In genomic region chr3:196739671-196740475, GRCh38 we compare ENCODE assay signal across 1 cellular context.
TF ChIP-seq lines count a peak whose summit lies in the region.

Gene PAK2, plus strand, starts transcription at chr3:196739857. Its CDS starts 42,790 bp downstream, at chr3:196782647.

TF ChIP-seq in HepG2, 621 proteins besides CTCF, POLR2A, EP300 and RAD21 (continued from another document):
- TF ChIP-seq POLR2AphosphoS5 (IDR thresholded peaks at IDR 0.05; ENCODE audit: low read depth, low read length) (peak; percentile 79), RAD51 (IDR thresholded peaks at IDR 0.05; ENCODE audit: borderline replicate concordance) (no peak), MZF1 (CRISPR knock-in tag; IDR thresholded peaks at IDR 0.05; ENCODE audit: borderline replicate concordance) (no peak), TCF7L2 (IDR thresholded peaks at IDR 0.05; ENCODE audit: low read depth, low read length) (no peak), HNRNPL (IDR thresholded peaks at IDR 0.05; ENCODE audit: low read depth, low read length) (no peak), PTBP1 (IDR thresholded peaks at IDR 0.05; ENCODE audit: low read depth, low read length, poor library complexity, severe bottlenecking) (no peak), PHF5A (CRISPR knock-in tag; IDR thresholded peaks at IDR 0.05; ENCODE audit: low read depth, unreplicated experiment) (peak; percentile 20), ZNF225 (CRISPR knock-in tag; IDR thresholded peaks at IDR 0.05) (no peak), GABPA (IDR thresholded peaks at IDR 0.05; ENCODE audit: low read depth, low read length) (peak; percentile 42; the same call in 1 of the 2 replicates), GABPA (CRISPR knock-in tag; IDR thresholded peaks at IDR 0.05; ENCODE audit: low read depth) (peak; percentile 57), KDM5A (IDR thresholded peaks at IDR 0.05; ENCODE audit: borderline replicate concordance, low read length) (no peak), SMYD3 (CRISPR knock-in tag; IDR thresholded peaks at IDR 0.05) (no peak), ZKSCAN8 (CRISPR knock-in tag; IDR thresholded peaks at IDR 0.05; ENCODE audit: borderline replicate concordance) (no peak), ZZZ3 (CRISPR knock-in tag; IDR thresholded peaks at IDR 0.05; ENCODE audit: borderline replicate concordance) (no peak), TFDP2 (CRISPR knock-in tag; IDR thresholded peaks at IDR 0.05) (peak; percentile 59), SYNCRIP (IDR thresholded peaks at IDR 0.05; ENCODE audit: insufficient read depth, low read depth, low read length) (no peak), TEAD3 (CRISPR knock-in tag; optimal IDR thresholded peaks at IDR 0.05; ENCODE audit: borderline replicate concordance) (no peak), RBAK (CRISPR knock-in tag; IDR thresholded peaks at IDR 0.05) (no peak), ZKSCAN1 (IDR thresholded peaks at IDR 0.05; ENCODE audit: low read length) (no peak), ZNF337 (CRISPR knock-in tag; IDR thresholded peaks at IDR 0.05; ENCODE audit: borderline replicate concordance, low read depth) (no peak), TBP (CRISPR knock-in tag; IDR thresholded peaks at IDR 0.05) (no peak), ZNF547 (CRISPR knock-in tag; IDR thresholded peaks at IDR 0.05) (no peak; the same call in 1 of the 2 replicates), XRCC5 (optimal IDR thresholded peaks at IDR 0.05; ENCODE audit: low read length) (peak; percentile 26), BATF2 (CRISPR knock-in tag; IDR thresholded peaks at IDR 0.05) (no peak), ETV6 (CRISPR knock-in tag; conservative IDR thresholded peaks at IDR 0.05) (no peak), ARNTL (CRISPR knock-in tag; IDR thresholded peaks at IDR 0.05) (no peak; the same call in 1 of the 2 replicates), SATB2 (CRISPR knock-in tag; IDR thresholded peaks at IDR 0.05) (no peak), ZNF691 (CRISPR knock-in tag; IDR thresholded peaks at IDR 0.05; ENCODE audit: borderline replicate concordance, low read depth) (0 out of 2 replicates have a peak, but pooled peaks have one; percentile 27), ELF3 (CRISPR knock-in tag; IDR thresholded peaks at IDR 0.05) (peak; percentile 50; the same call in 1 of the 2 replicates), ZNF44 (CRISPR knock-in tag; IDR thresholded peaks at IDR 0.05) (no peak), TBX3 (IDR thresholded peaks at IDR 0.05; ENCODE audit: borderline replicate concordance) (no peak), NFKBIZ (CRISPR knock-in tag; IDR thresholded peaks at IDR 0.05) (no peak), NR3C1 (CRISPR knock-in tag; IDR thresholded peaks at IDR 0.05) (no peak), ZNF513 (CRISPR knock-in tag; conservative IDR thresholded peaks at IDR 0.05) (no peak), ZNF709 (CRISPR knock-in tag; IDR thresholded peaks at IDR 0.05) (peak; percentile 55; the same call in 1 of the 2 replicates), NFYB (CRISPR knock-in tag; IDR thresholded peaks at IDR 0.05) (no peak; the same call in 1 of the 2 replicates), ZNF263 (CRISPR knock-in tag; IDR thresholded peaks at IDR 0.05) (peak; percentile 51; the same call in 1 of the 2 replicates), ZNF12 (CRISPR knock-in tag; IDR thresholded peaks at IDR 0.05) (peak; percentile 64; the same call in 1 of the 2 replicates), ZNF138 (CRISPR knock-in tag; IDR thresholded peaks at IDR 0.05; ENCODE audit: low read depth) (no peak), ZMYM2 (CRISPR knock-in tag; IDR thresholded peaks at IDR 0.05) (no peak), NFATC3 (CRISPR knock-in tag; IDR thresholded peaks at IDR 0.05) (no peak), ZNF766 (CRISPR knock-in tag; IDR thresholded peaks at IDR 0.05; ENCODE audit: borderline replicate concordance) (0 out of 2 replicates have a peak, but pooled peaks have one; percentile 18), SRSF9 (IDR thresholded peaks at IDR 0.05; ENCODE audit: borderline replicate concordance, insufficient read depth, low read depth, low read length, poor library complexity, severe bottlenecking) (no peak), STAT6 (CRISPR knock-in tag; IDR thresholded peaks at IDR 0.05; ENCODE audit: borderline replicate concordance) (no peak), HDAC2 (CRISPR knock-in tag; IDR thresholded peaks at IDR 0.05) (peak; percentile 38; the same call in 1 of the 2 replicates), HOXA5 (CRISPR knock-in tag; IDR thresholded peaks at IDR 0.05) (peak; percentile 84), ZNF543 (CRISPR knock-in tag; IDR thresholded peaks at IDR 0.05) (no peak), ZNF441 (CRISPR knock-in tag; IDR thresholded peaks at IDR 0.05; ENCODE audit: borderline replicate concordance) (peak; percentile 74), ZNF558 (CRISPR knock-in tag; IDR thresholded peaks at IDR 0.05; ENCODE audit: borderline replicate concordance) (no peak; the same call in 1 of the 2 replicates), ZNF143 (CRISPR knock-in tag; IDR thresholded peaks at IDR 0.05) (peak; percentile 92), ISL2 (CRISPR knock-in tag; IDR thresholded peaks at IDR 0.05) (peak; percentile 70), ZNF101 (CRISPR knock-in tag; IDR thresholded peaks at IDR 0.05; ENCODE audit: borderline replicate concordance, low read depth) (no peak), GABPB1 (CRISPR knock-in tag; IDR thresholded peaks at IDR 0.05) (peak; percentile 88), SP1 (IDR thresholded peaks at IDR 0.05) (no peak), SP1 (CRISPR knock-in tag; IDR thresholded peaks at IDR 0.05) (peak; percentile 83), HOXD1 (CRISPR knock-in tag; IDR thresholded peaks at IDR 0.05) (peak; percentile 72; the same call in 1 of the 2 replicates)
- TF ChIP-seq, protein P1, sequence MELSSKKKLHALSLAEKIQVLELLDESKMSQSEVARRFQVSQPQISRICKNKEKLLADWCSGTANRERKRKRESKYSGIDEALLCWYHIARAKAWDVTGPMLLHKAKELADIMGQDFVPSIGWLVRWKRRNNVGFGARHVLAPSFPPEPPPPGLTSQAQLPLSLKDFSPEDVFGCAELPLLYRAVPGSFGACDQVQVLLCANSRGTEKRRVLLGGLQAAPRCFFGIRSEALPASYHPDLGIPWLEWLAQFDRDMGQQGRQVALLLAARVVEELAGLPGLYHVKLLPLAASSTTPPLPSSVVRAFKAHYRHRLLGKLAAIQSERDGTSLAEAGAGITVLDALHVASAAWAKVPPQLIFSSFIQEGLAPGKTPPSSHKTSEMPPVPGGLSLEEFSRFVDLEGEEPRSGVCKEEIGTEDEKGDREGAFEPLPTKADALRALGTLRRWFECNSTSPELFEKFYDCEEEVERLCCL (CRISPR knock-in tag; IDR thresholded peaks at IDR 0.05; ENCODE audit: borderline replicate concordance), result no peak
- TF ChIP-seq, protein P2, sequence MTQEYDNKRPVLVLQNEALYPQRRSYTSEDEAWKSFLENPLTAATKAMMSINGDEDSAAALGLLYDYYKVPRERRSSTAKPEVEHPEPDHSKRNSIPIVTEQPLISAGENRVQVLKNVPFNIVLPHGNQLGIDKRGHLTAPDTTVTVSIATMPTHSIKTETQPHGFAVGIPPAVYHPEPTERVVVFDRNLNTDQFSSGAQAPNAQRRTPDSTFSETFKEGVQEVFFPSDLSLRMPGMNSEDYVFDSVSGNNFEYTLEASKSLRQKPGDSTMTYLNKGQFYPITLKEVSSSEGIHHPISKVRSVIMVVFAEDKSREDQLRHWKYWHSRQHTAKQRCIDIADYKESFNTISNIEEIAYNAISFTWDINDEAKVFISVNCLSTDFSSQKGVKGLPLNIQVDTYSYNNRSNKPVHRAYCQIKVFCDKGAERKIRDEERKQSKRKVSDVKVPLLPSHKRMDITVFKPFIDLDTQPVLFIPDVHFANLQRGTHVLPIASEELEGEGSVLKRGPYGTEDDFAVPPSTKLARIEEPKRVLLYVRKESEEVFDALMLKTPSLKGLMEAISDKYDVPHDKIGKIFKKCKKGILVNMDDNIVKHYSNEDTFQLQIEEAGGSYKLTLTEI (CRISPR knock-in tag; conservative IDR thresholded peaks at IDR 0.05), result no peak
- TF ChIP-seq, protein P3, sequence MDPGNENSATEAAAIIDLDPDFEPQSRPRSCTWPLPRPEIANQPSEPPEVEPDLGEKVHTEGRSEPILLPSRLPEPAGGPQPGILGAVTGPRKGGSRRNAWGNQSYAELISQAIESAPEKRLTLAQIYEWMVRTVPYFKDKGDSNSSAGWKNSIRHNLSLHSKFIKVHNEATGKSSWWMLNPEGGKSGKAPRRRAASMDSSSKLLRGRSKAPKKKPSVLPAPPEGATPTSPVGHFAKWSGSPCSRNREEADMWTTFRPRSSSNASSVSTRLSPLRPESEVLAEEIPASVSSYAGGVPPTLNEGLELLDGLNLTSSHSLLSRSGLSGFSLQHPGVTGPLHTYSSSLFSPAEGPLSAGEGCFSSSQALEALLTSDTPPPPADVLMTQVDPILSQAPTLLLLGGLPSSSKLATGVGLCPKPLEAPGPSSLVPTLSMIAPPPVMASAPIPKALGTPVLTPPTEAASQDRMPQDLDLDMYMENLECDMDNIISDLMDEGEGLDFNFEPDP (CRISPR knock-in tag; conservative IDR thresholded peaks at IDR 0.05), result no peak
- TF ChIP-seq, protein P4, sequence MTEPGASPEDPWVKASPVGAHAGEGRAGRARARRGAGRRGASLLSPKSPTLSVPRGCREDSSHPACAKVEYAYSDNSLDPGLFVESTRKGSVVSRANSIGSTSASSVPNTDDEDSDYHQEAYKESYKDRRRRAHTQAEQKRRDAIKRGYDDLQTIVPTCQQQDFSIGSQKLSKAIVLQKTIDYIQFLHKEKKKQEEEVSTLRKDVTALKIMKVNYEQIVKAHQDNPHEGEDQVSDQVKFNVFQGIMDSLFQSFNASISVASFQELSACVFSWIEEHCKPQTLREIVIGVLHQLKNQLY (CRISPR knock-in tag; IDR thresholded peaks at IDR 0.05), result peak; percentile 41; the same call in 1 of the 2 replicates
